ENCODE assay signal across 12 cellular contexts in genomic region chr16:24747425-24747824, GRCh38. TPM values are rescaled to one million over a fixed set of nuclear protein-coding genes. Genes with fewer than 3 reads are reported as not detected.
DNase-seq lines count a peak whose midpoint lies in the region; ATAC-seq, FAIRE-seq and TF ChIP-seq lines count a peak whose summit lies in the region.
"Had no signal": no experiment of that assay in that cellular context is flagged by ENCODE, and none has a peak within 500 bp of the region (broad histone marks: within the 10 kb centered on the region; RNA-seq: fewer than 3 reads in every experiment).

No MANE protein-coding gene starts in this region.

- peaks cover 7 to 35% of the 10 kb centered on the region in 2 experiments; a peak in 3 of 5 replicates for H3K4me1 ChIP-seq in K562 (replicated peaks in 1 of 2; ENCODE audit: control insufficient read depth in 2 of 2, insufficient read depth in 2 of 2, low read length in 2 of 2)
- H3K4me1 ChIP-seq in psoas muscle: peaks cover 96% of the 10 kb centered on the region
- 0 out of 2 replicates have a peak, but pooled peaks cover 5% of the 10 kb centered on the region for H3K4me1 ChIP-seq in HepG2 (ENCODE audit: insufficient read depth, low read length)
- peaks cover 91% of the 10 kb centered on the region for H3K4me1 ChIP-seq in CD4-positive, alpha-beta memory T cell (ENCODE audit: insufficient read depth, low read length)

- H3K27ac ChIP-seq in K562 (ENCODE audit: extremely low read depth, low read depth, low read length) (no peak overlapping the region), psoas muscle (peak overlapping the region; percentile 86), HepG2 (ENCODE audit: extremely low read length, insufficient read depth, low read length) (no peak overlapping the region)
- no peak overlapping the region for H3K27ac ChIP-seq in CD4-positive, alpha-beta memory T cell (ENCODE audit: low read depth, low read length)

- no peak overlapping the region for H3K4me3 ChIP-seq in K562
- peak overlapping the region; percentile 13 for H3K4me3 ChIP-seq in psoas muscle
- H3K4me3 ChIP-seq in HepG2 (replicated peaks in 1 of 3; ENCODE audit: insufficient read depth in 1 of 3, low read depth in 2 of 3, low read length in 3 of 3): no peak overlapping the region
- no peak overlapping the region for H3K4me3 ChIP-seq in CD4-positive, alpha-beta memory T cell (ENCODE audit: low read length in 2 of 2)
- H3K4me3 ChIP-seq: uterus had no signal

- POLR2A ChIA-PET in activated CD8-positive, alpha-beta T cell treated with anti-CD3 and anti-CD28 coated beads for 36 hours (lab: Charles Lee): interaction anchor here (0.6 kb wide), 1 partner anchor 18 kb away, joined by 3 read pairs; no protein-coding TSS in a partner anchor
- POLR2A ChIA-PET in activated CD8-positive, alpha-beta T cell treated with anti-CD3 and anti-CD28 coated beads, Interleukin-2, amount 10 ng/mL, durations not matched to agents 7 days and 5 days (lab: Charles Lee): no interaction called here
- POLR2A ChIA-PET in K562 (lab: Yijun Ruan, JAX): interaction anchor here (0.8 to 2.9 kb wide), 3 partner anchors 10 kb away, joined by 3 to 17 read pairs (median 10); no protein-coding TSS in a partner anchor
- POLR2A ChIA-PET in HepG2 (lab: Yijun Ruan, JAX): no interaction called here
- POLR2A ChIA-PET in CD4-positive, alpha-beta memory T cell (lab: Charles Lee; ENCODE audit: partially characterized antibody): no interaction called here

- H3K9ac ChIP-seq in K562 (ENCODE audit: insufficient read depth in 1 of 2, low read depth in 2 of 2, low read length in 2 of 2): no peak overlapping the region
- H3K9ac ChIP-seq in HepG2 (ENCODE audit: insufficient read depth, low read depth, low read length): no peak overlapping the region

- H3K4me2 ChIP-seq in K562 (ENCODE audit: insufficient read depth, low read length) (peak overlapping the region; percentile 33), HepG2 (ENCODE audit: low read depth, low read length) (no peak overlapping the region)

- TF ChIP-seq RAD21 in K562 (CRISPR knock-in tag; conservative IDR thresholded peaks at IDR 0.05 in 1 of 2, IDR thresholded peaks at IDR 0.05 in 1 of 2): no peak
- no peak for TF ChIP-seq RAD21 in HepG2 (CRISPR knock-in tag; IDR thresholded peaks at IDR 0.05)

- H3K27ac Mint-ChIP-seq in activated CD8-positive, alpha-beta T cell treated with anti-CD3 and anti-CD28 coated beads for 36 hours: peak overlapping the region; percentile 56
- H3K27ac Mint-ChIP-seq in activated CD8-positive, alpha-beta T cell treated with anti-CD3 and anti-CD28 coated beads, Interleukin-2, amount 10 ng/mL, durations not matched to agents 7 days and 5 days: no peak overlapping the region
- peak overlapping the region in 3 of 7 donors; percentile 4 to 88 (median 13) for H3K27ac Mint-ChIP-seq in CD4-positive, alpha-beta memory T cell
- H3K27ac Mint-ChIP-seq: endodermal cell had no signal

- H3K36me3 ChIP-seq in K562 (ENCODE audit: control insufficient read depth, insufficient read depth, low read length) (peaks cover 35% of the 10 kb centered on the region), psoas muscle (ENCODE audit: insufficient read depth in 1 of 2, low read depth in 1 of 2) (no peaks in the 10 kb centered on the region), HepG2 (replicated peaks in 1 of 2; ENCODE audit: control insufficient read depth in 1 of 2, insufficient read depth in 2 of 2, low read length in 2 of 2) (peaks cover 8 to 43% of the 10 kb centered on the region in 2 experiments)
- H3K36me3 ChIP-seq in CD4-positive, alpha-beta memory T cell (ENCODE audit: insufficient read depth, low read length): peaks cover 3% of the 10 kb centered on the region
- H3K36me3 ChIP-seq: uterus had no signal

- no TSS peak for BruUV-seq in K562 (replicated peaks; lab: Mats Ljungman, UMichigan)
- BruUV-seq in HepG2 (replicated peaks; lab: Mats Ljungman, UMichigan): no TSS peak

- no peaks in the 10 kb centered on the region for H3K9me1 ChIP-seq in K562 (ENCODE audit: control insufficient read depth, insufficient read depth, low read length)

- no peaks in the 10 kb centered on the region for H3K9me3 ChIP-seq in K562 (replicated peaks; ENCODE audit: control insufficient read depth, insufficient read depth, low read depth, low read length)
- H3K9me3 ChIP-seq in psoas muscle: no peaks in the 10 kb centered on the region
- no peaks in the 10 kb centered on the region for H3K9me3 ChIP-seq in HepG2 (ENCODE audit: low read length)
- no peaks in the 10 kb centered on the region for H3K9me3 ChIP-seq in CD4-positive, alpha-beta memory T cell (ENCODE audit: control insufficient read depth in 1 of 2, low read length in 2 of 2)
- H3K9me3 ChIP-seq: uterus had no signal

- H3K27me3 Mint-ChIP-seq in activated CD8-positive, alpha-beta T cell treated with anti-CD3 and anti-CD28 coated beads for 36 hours: no peaks in the 10 kb centered on the region
- no peaks in the 10 kb centered on the region for H3K27me3 Mint-ChIP-seq in activated CD8-positive, alpha-beta T cell treated with anti-CD3 and anti-CD28 coated beads, Interleukin-2, amount 10 ng/mL, durations not matched to agents 7 days and 5 days (ENCODE audit: low read depth)
- H3K27me3 Mint-ChIP-seq in CD4-positive, alpha-beta memory T cell: no peaks in the 10 kb centered on the region

- peaks cover 21% of the 10 kb centered on the region for H3K36me3 Mint-ChIP-seq in activated CD8-positive, alpha-beta T cell treated with anti-CD3 and anti-CD28 coated beads for 36 hours (ENCODE audit: low read depth)
- H3K36me3 Mint-ChIP-seq in activated CD8-positive, alpha-beta T cell treated with anti-CD3 and anti-CD28 coated beads, Interleukin-2, amount 10 ng/mL, durations not matched to agents 7 days and 5 days (ENCODE audit: low read depth): peaks cover 13% of the 10 kb centered on the region
- H3K36me3 Mint-ChIP-seq in CD4-positive, alpha-beta memory T cell: peaks cover 9 to 32% of the 10 kb centered on the region in 2 donors

- peak; percentile 26 for FAIRE-seq in K562 (lab: Jason Lieb, UNC)
- no peak for FAIRE-seq in HepG2 (lab: Jason Lieb, UNC)

- ATAC-seq in activated CD8-positive, alpha-beta T cell treated with anti-CD3 and anti-CD28 coated beads for 36 hours: no peak
- no peak for ATAC-seq in activated CD8-positive, alpha-beta T cell treated with anti-CD3 and anti-CD28 coated beads, Interleukin-2, amount 10 ng/mL, durations not matched to agents 7 days and 5 days
- peak; percentile 17; the same call in 2 of the 3 replicates for ATAC-seq in K562
- ATAC-seq in psoas muscle: peak in 3 of 4 donors; percentile 48 to 53 (median 51)
- no peak for ATAC-seq in HepG2

- DNase-seq in activated CD8-positive, alpha-beta T cell treated with anti-CD3 and anti-CD28 coated beads for 36 hours: no peak
- DNase-seq in activated CD8-positive, alpha-beta T cell treated with anti-CD3 and anti-CD28 coated beads, Interleukin-2, amount 10 ng/mL, durations not matched to agents 7 days and 5 days: no peak
- DNase-seq in LHCN-M2 (ENCODE audit: low read depth): peak; percentile 72
- no peak for DNase-seq in K562 (ENCODE audit: extremely low read depth in 1 of 4, low spot score in 3 of 4)
- DNase-seq in psoas muscle: no peak
- no peak for DNase-seq in HepG2 (ENCODE audit: low spot score)
- no peak for DNase-seq in NCI-H748 treated with DMSO at 0.1 percent for 48 hours (lab: John Stamatoyannopoulos, UW)
- DNase-seq in CD4-positive, alpha-beta memory T cell: no peak
- DNase-seq: endodermal cell, posterior cingulate gyrus, SIG-M5, uterus had no signal

- in situ Hi-C loops in K562 (cut with MboI) (no loop called here), HepG2 (cut with HindIII; ENCODE audit: extremely low pct_ligation_motif_present, low pct_unique_long_range_greater_than_20kb) (no loop called here)

- intact Hi-C loops in activated CD8-positive, alpha-beta T cell treated with anti-CD3 and anti-CD28 coated beads for 36 hours (cut with micrococcal nuclease): no loop called here
- intact Hi-C loops in K562 (cut with micrococcal nuclease): no loop called here
- intact Hi-C loops in psoas muscle (cut with DNase I): loop anchor here in 1 of 2 donors (10.0 kb wide), 1 partner anchor 203 kb away; no protein-coding TSS in a partner anchor
- intact Hi-C loops in HepG2 (cut with micrococcal nuclease; ENCODE audit: unreplicated experiment): no loop called here
- intact Hi-C loops in CD4-positive, alpha-beta memory T cell (cut with micrococcal nuclease): no loop called here

- TF ChIP-seq EP300 in K562 (IDR thresholded peaks at IDR 0.05; ENCODE audit: low read length) (no peak), HepG2 (IDR thresholded peaks at IDR 0.05; ENCODE audit: low read depth in 2 of 2, low read length in 2 of 2) (no peak), HepG2 (CRISPR knock-in tag; IDR thresholded peaks at IDR 0.05; ENCODE audit: borderline replicate concordance) (no peak)

- peaks cover 64% of the 10 kb centered on the region for H3K4me1 Mint-ChIP-seq in activated CD8-positive, alpha-beta T cell treated with anti-CD3 and anti-CD28 coated beads for 36 hours (ENCODE audit: low read depth)
- peaks cover 24% of the 10 kb centered on the region for H3K4me1 Mint-ChIP-seq in activated CD8-positive, alpha-beta T cell treated with anti-CD3 and anti-CD28 coated beads, Interleukin-2, amount 10 ng/mL, durations not matched to agents 7 days and 5 days (ENCODE audit: low read depth)
- peaks cover 66 to 92% (median 77%) of the 10 kb centered on the region in 4 donors for H3K4me1 Mint-ChIP-seq in CD4-positive, alpha-beta memory T cell

- WGBS in K562 (ENCODE audit: insufficient coverage, low coverage, missing lambda C conversion rate): 15% methylated on average over 2 of the region's 2 CpGs
- WGBS in psoas muscle, 3 donors: 26 to 27% (median 27%) methylated on average over 2 of the region's 2 CpGs
- WGBS in HepG2 (ENCODE audit: low lambda C conversion rate): 94% methylated on average over 2 of the region's 2 CpGs

- no peak for TF ChIP-seq POLR2A in K562 (conservative IDR thresholded peaks at IDR 0.05)
- no peak for TF ChIP-seq POLR2A in HepG2 (IDR thresholded peaks at IDR 0.05; ENCODE audit: insufficient read depth in 1 of 2, low read depth in 2 of 2, low read length in 2 of 2)

- no peak for TF ChIP-seq CTCF in activated CD8-positive, alpha-beta T cell treated with anti-CD3 and anti-CD28 coated beads for 36 hours (IDR thresholded peaks at IDR 0.05)
- TF ChIP-seq CTCF in K562 (IDR thresholded peaks at IDR 0.05 in 2 of 3, conservative IDR thresholded peaks at IDR 0.05 in 1 of 3; ENCODE audit: insufficient read depth in 2 of 3, low read depth in 1 of 3, low read length in 3 of 3) (no peak), psoas muscle (IDR thresholded peaks at IDR 0.05) (no peak), HepG2 (CRISPR knock-in tag; IDR thresholded peaks at IDR 0.05) (no peak)

- no peaks in the 10 kb centered on the region for H3K27me3 ChIP-seq in K562 (ENCODE audit: control insufficient read depth in 2 of 2, insufficient read depth in 2 of 2, low read length in 2 of 2)
- H3K27me3 ChIP-seq in psoas muscle (ENCODE audit: insufficient read depth in 3 of 3, low read length in 2 of 3): no peaks in the 10 kb centered on the region
- H3K27me3 ChIP-seq in HepG2 (ENCODE audit: control insufficient read depth in 1 of 2, insufficient read depth in 2 of 2, low read length in 2 of 2): no peaks in the 10 kb centered on the region
- H3K27me3 ChIP-seq in CD4-positive, alpha-beta memory T cell (ENCODE audit: insufficient read depth, low read length): no peaks in the 10 kb centered on the region
- H3K27me3 ChIP-seq: uterus had no signal

- CTCF ChIA-PET in activated CD8-positive, alpha-beta T cell treated with anti-CD3 and anti-CD28 coated beads for 36 hours (lab: Charles Lee): interaction anchor here (1.3 kb wide), 1 partner anchor 230 kb away, joined by 3 read pairs; no protein-coding TSS in a partner anchor
- CTCF ChIA-PET in activated CD8-positive, alpha-beta T cell treated with anti-CD3 and anti-CD28 coated beads, Interleukin-2, amount 10 ng/mL, durations not matched to agents 7 days and 5 days (lab: Charles Lee): no interaction called here
- CTCF ChIA-PET in K562 (lab: Yijun Ruan, JAX; ENCODE audit: low intra/inter-chr PET ratio): no interaction called here
- CTCF ChIA-PET in HepG2 (lab: Yijun Ruan, JAX; ENCODE audit: low intra/inter-chr PET ratio, low total read pairs): no interaction called here
- CTCF ChIA-PET in CD4-positive, alpha-beta memory T cell (lab: Charles Lee; ENCODE audit: partially characterized antibody): no interaction called here

- peaks cover 92% of the 10 kb centered on the region for H3K79me2 ChIP-seq in K562 (ENCODE audit: control insufficient read depth, insufficient read depth, low read length)
- peaks cover 100% of the 10 kb centered on the region for H3K79me2 ChIP-seq in HepG2 (ENCODE audit: insufficient read depth, low read length)

- H4K20me1 ChIP-seq in K562 (replicated peaks; ENCODE audit: control insufficient read depth, insufficient read depth, low read length): peaks cover 30% of the 10 kb centered on the region
- H4K20me1 ChIP-seq in HepG2 (ENCODE audit: insufficient read depth, low read length): peaks cover 96% of the 10 kb centered on the region

- no peaks in the 10 kb centered on the region for H3K9me3 Mint-ChIP-seq in activated CD8-positive, alpha-beta T cell treated with anti-CD3 and anti-CD28 coated beads for 36 hours
- no peaks in the 10 kb centered on the region for H3K9me3 Mint-ChIP-seq in activated CD8-positive, alpha-beta T cell treated with anti-CD3 and anti-CD28 coated beads, Interleukin-2, amount 10 ng/mL, durations not matched to agents 7 days and 5 days (ENCODE audit: insufficient read depth)
- no peaks in the 10 kb centered on the region for H3K9me3 Mint-ChIP-seq in CD4-positive, alpha-beta memory T cell
- H3K9me3 Mint-ChIP-seq: endodermal cell had no signal

- H2AFZ ChIP-seq in K562 (ENCODE audit: low read depth, low read length) (no peak overlapping the region), HepG2 (ENCODE audit: low read length) (no peak overlapping the region)

- H3K4me3 Mint-ChIP-seq in activated CD8-positive, alpha-beta T cell treated with anti-CD3 and anti-CD28 coated beads for 36 hours: no peak overlapping the region
- no peak overlapping the region for H3K4me3 Mint-ChIP-seq in activated CD8-positive, alpha-beta T cell treated with anti-CD3 and anti-CD28 coated beads, Interleukin-2, amount 10 ng/mL, durations not matched to agents 7 days and 5 days
- H3K4me3 Mint-ChIP-seq in CD4-positive, alpha-beta memory T cell: peak overlapping the region in 4 of 8 donors; percentile 3 to 52 (median 46)
- H3K4me3 Mint-ChIP-seq: endodermal cell had no signal

RNA-seq across cellular contexts. Expression of gene TNRC6A, which starts 18.0 kb away (rescaled TPM):
- total RNA-seq in activated CD8-positive, alpha-beta T cell treated with anti-CD3 and anti-CD28 coated beads for 36 hours: 10 to 100 TPM; 27.7 to 28.9 TPM
- total RNA-seq in activated CD8-positive, alpha-beta T cell treated with anti-CD3 and anti-CD28 coated beads, Interleukin-2, amount 10 ng/mL, durations not matched to agents 7 days and 5 days: 10 to 100 TPM; 28.8 to 28.9 TPM
- total RNA-seq in LHCN-M2 (2014; rRNA removed): 20.1 and 24.7 TPM in 2 replicates
- polyA plus RNA-seq in LHCN-M2 (2012): 16.0 TPM
- total RNA-seq in K562 (2011; cell fraction: chromatin; rRNA removed; ENCODE audit: low replicate concordance): 77.7 and 239 TPM in 2 replicates
- 50.4 and 82.1 TPM in 2 replicates for total RNA-seq in K562 (2011; cell fraction: nucleolus; rRNA removed)
- 101 and 163 TPM in 2 replicates for total RNA-seq in K562 (2011; cell fraction: nucleoplasm; rRNA removed)
- 14.1 and 22.3 TPM in 2 replicates for total RNA-seq in K562 (2014; rRNA removed)
- total RNA-seq in K562 (2014; rRNA removed; fragmentation: Illumina TruSeq; extraction: Trizol): 23.8 and 24.5 TPM in 2 replicates
- 27.0 and 32.1 TPM in 2 replicates for total RNA-seq in K562 (2015; rRNA removed; fragmentation: Illumina TruSeq; extraction: Trizol)
- 27.2 and 28.8 TPM in 2 replicates for total RNA-seq in K562 (2021)
- 30.0 and 35.1 TPM in 2 replicates for polyA plus RNA-seq in K562 (2011; rRNA removed)
- 23.6 and 25.6 TPM in 2 replicates for polyA plus RNA-seq in K562 (2011; cell fraction: cytosol; rRNA removed)
- 91.0 and 105 TPM in 2 replicates for polyA plus RNA-seq in K562 (2011; cell fraction: nucleus; rRNA removed)
- 16.5 and 19.6 TPM in 2 replicates for polyA plus RNA-seq in K562 (2012)
- polyA plus RNA-seq in K562 (2014; fragmentation: Illumina TruSeq; extraction: Trizol): 23.5 and 31.0 TPM in 2 replicates
- 1 to 10 TPM; 3.4 to 4.6 TPM for polyA plus RNA-seq in K562 (2014; fragmentation: Nextera tagmentation; extraction: Ambion mirVana)
- 23.3 and 26.6 TPM in 2 replicates for polyA plus RNA-seq in K562 (2014; rRNA removed)
- 58.6 and 67.8 TPM in 2 replicates for polyA minus RNA-seq in K562 (2011; rRNA and poly(A)+ RNA removed)
- polyA minus RNA-seq in K562 (2011; cell fraction: cytosol; rRNA and poly(A)+ RNA removed): 15.6 and 17.5 TPM in 2 replicates
- 51.7 and 77.9 TPM in 2 replicates for polyA minus RNA-seq in K562 (2011; cell fraction: nucleus; rRNA and poly(A)+ RNA removed)
- 10 to 100 TPM; 14.5 to 30.1 (median 24.6) TPM for total RNA-seq in psoas muscle
- polyA plus RNA-seq in psoas muscle: 10 to 100 TPM in 2 of 3 donors, 1 to 10 TPM in 1; 6.4 to 20.9 (median 12.2) TPM
- 26.7 and 30.9 TPM in 2 replicates for total RNA-seq in HepG2 (2016; rRNA removed; fragmentation: Illumina TruSeq; extraction: Trizol)
- total RNA-seq in HepG2 (2016; cell fraction: cytosol; rRNA removed; fragmentation: Illumina TruSeq; extraction: Trizol; ENCODE audit: low read depth): 6.9 and 8.1 TPM in 2 replicates
- total RNA-seq in HepG2 (2016; cell fraction: insoluble cytoplasmic fraction; rRNA removed; fragmentation: Illumina TruSeq; extraction: Trizol): 24.9 and 33.4 TPM in 2 replicates
- 10.5 and 13.0 TPM in 2 replicates for total RNA-seq in HepG2 (2016; cell fraction: membrane; rRNA removed; fragmentation: Illumina TruSeq; extraction: Trizol)
- 75.1 and 92.8 TPM in 2 replicates for total RNA-seq in HepG2 (2016; cell fraction: nucleus; rRNA removed; fragmentation: Illumina TruSeq; extraction: Trizol)
- polyA plus RNA-seq in HepG2 (2011; rRNA removed): 43.6 and 49.2 TPM in 2 replicates
- 25.1 and 25.7 TPM in 2 replicates for polyA plus RNA-seq in HepG2 (2011; cell fraction: cytosol; rRNA removed)
- 154 and 160 TPM in 2 replicates for polyA plus RNA-seq in HepG2 (2011; cell fraction: nucleus; rRNA removed)
- 30.0 and 33.6 TPM in 2 replicates for polyA plus RNA-seq in HepG2 (2012)
- 0.53 and 1.5 TPM in 2 replicates for polyA plus RNA-seq in HepG2 (2016; cell fraction: cytosol; fragmentation: Illumina TruSeq; extraction: Trizol; ENCODE audit: low read depth)
- polyA plus RNA-seq in HepG2 (2016; cell fraction: insoluble cytoplasmic fraction; fragmentation: Illumina TruSeq; extraction: Trizol; ENCODE audit: low read depth): 17.2 and 18.0 TPM in 2 replicates
- polyA plus RNA-seq in HepG2 (2016; cell fraction: membrane; fragmentation: Illumina TruSeq; extraction: Trizol; ENCODE audit: low read depth): 1.1 and 1.6 TPM in 2 replicates
- 103 and 113 TPM in 2 replicates for polyA plus RNA-seq in HepG2 (2016; cell fraction: nucleus; fragmentation: Illumina TruSeq; extraction: Trizol; ENCODE audit: insufficient read depth, low read depth)
- polyA minus RNA-seq in HepG2 (2011; rRNA and poly(A)+ RNA removed; ENCODE audit: low replicate concordance): 70.9 TPM in 2 replicates
- 19.3 and 29.4 TPM in 2 replicates for polyA minus RNA-seq in HepG2 (2011; cell fraction: cytosol; rRNA and poly(A)+ RNA removed)
- 205 and 259 TPM in 2 replicates for polyA minus RNA-seq in HepG2 (2011; cell fraction: nucleus; rRNA and poly(A)+ RNA removed)
- 100 to 1,000 TPM in 1 of 2 experiments, 10 to 100 TPM in 1; 99.3 to 103 TPM for total RNA-seq in CD4-positive, alpha-beta memory T cell
- polyA plus RNA-seq in CD4-positive, alpha-beta memory T cell: 10 to 100 TPM in 1 of 2 donors, under 1 TPM in 1; 0.88 to 27.3 TPM

Comparison
In these comparisons a context has a peak if more than half of its experiments do, and no peak if none do; other contexts are left out.
1. POLR2A ChIA-PET loops: an anchor here in activated CD8-positive, alpha-beta T cell treated with anti-CD3 and anti-CD28 coated beads for 36 hours (0.6 kb wide) and K562 (0.8 to 2.9 kb wide); none called in activated CD8-positive, alpha-beta T cell treated with anti-CD3 and anti-CD28 coated beads, Interleukin-2, amount 10 ng/mL, durations not matched to agents 7 days and 5 days, HepG2 and CD4-positive, alpha-beta memory T cell.
2. ATAC-seq: peak in K562 (single experiment) and psoas muscle (3 of 4); none in activated CD8-positive, alpha-beta T cell treated with anti-CD3 and anti-CD28 coated beads for 36 hours (single experiment), activated CD8-positive, alpha-beta T cell treated with anti-CD3 and anti-CD28 coated beads, Interleukin-2, amount 10 ng/mL, durations not matched to agents 7 days and 5 days (single experiment) and HepG2 (single experiment).